3 cellular contexts compared by ENCODE assay signal in the genomic region with DNA sequence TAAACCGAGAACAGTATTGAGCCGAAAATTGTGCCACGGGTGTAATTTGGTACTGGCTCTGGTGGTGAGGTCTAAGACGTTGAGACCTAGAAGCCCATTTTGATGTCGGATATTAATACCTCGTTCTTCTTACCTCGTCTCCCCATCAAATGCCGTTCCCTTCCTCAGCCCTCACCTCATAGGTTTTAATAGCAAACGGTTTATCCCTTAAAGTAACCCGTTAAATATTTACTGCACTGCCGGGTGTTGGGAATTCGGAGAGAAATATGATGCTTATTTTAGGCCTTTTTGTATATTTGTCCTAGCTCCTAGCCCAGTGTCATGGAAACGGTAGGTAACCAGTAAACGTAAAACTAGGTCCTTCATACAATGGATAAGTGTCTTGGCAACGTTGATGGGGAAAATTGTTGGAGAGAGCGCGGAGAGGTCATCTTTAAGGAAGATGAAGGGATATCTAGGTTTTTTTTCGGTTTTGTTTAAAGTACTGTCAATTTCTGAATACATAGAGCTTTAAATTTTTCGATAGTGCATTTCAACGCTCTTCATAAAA.
TF ChIP-seq lines count a peak whose summit lies in the region.

No MANE protein-coding gene starts in this region.

TF ChIP-seq in IMR-90, 13 proteins besides CTCF, POLR2A, EP300 and RAD21:
- TF ChIP-seq RFX5 (IDR thresholded peaks at IDR 0.05; ENCODE audit: low read depth, low read length) (no peak), MAZ (IDR thresholded peaks at IDR 0.05; ENCODE audit: borderline replicate concordance, low read depth, low read length) (no peak), RCOR1 (IDR thresholded peaks at IDR 0.05; ENCODE audit: insufficient replicate concordance, low read length) (no peak), MXI1 (IDR thresholded peaks at IDR 0.05; ENCODE audit: borderline replicate concordance, low read depth, low read length) (no peak), FOS (IDR thresholded peaks at IDR 0.05; ENCODE audit: low read depth, low read length) (no peak), BHLHE40 (IDR thresholded peaks at IDR 0.05; ENCODE audit: low read depth, low read length) (no peak), USF2 (IDR thresholded peaks at IDR 0.05; ENCODE audit: low read depth, low read length) (no peak), ELK1 (IDR thresholded peaks at IDR 0.05; ENCODE audit: borderline replicate concordance, low read depth, low read length) (no peak), CHD1 (IDR thresholded peaks at IDR 0.05; ENCODE audit: low read depth, low read length) (no peak), SMC3 (IDR thresholded peaks at IDR 0.05; ENCODE audit: low read depth, low read length) (no peak), NFE2L2 (IDR thresholded peaks at IDR 0.05; ENCODE audit: low read depth, low read length) (no peak)

TF ChIP-seq in GM12878, 131 proteins besides CTCF, POLR2A, EP300 and RAD21:
- 0 out of 2 replicates have a peak, but pooled peaks have one; percentile 31 for TF ChIP-seq WRNIP1 (IDR thresholded peaks at IDR 0.05; ENCODE audit: borderline replicate concordance, low read depth, low read length)
- no peak for TF ChIP-seq YBX1 (IDR thresholded peaks at IDR 0.05)
- no peak for TF ChIP-seq TARDBP (IDR thresholded peaks at IDR 0.05; ENCODE audit: borderline replicate concordance)

TF ChIP-seq in HepG2, 621 proteins besides CTCF, POLR2A, EP300 and RAD21:
- TF ChIP-seq ETV5 (CRISPR knock-in tag; IDR thresholded peaks at IDR 0.05; ENCODE audit: borderline replicate concordance) = no peak
- TF ChIP-seq RFX1 (IDR thresholded peaks at IDR 0.05) = peak; percentile 29; the same call in 1 of the 2 replicates
- TF ChIP-seq, protein P1, sequence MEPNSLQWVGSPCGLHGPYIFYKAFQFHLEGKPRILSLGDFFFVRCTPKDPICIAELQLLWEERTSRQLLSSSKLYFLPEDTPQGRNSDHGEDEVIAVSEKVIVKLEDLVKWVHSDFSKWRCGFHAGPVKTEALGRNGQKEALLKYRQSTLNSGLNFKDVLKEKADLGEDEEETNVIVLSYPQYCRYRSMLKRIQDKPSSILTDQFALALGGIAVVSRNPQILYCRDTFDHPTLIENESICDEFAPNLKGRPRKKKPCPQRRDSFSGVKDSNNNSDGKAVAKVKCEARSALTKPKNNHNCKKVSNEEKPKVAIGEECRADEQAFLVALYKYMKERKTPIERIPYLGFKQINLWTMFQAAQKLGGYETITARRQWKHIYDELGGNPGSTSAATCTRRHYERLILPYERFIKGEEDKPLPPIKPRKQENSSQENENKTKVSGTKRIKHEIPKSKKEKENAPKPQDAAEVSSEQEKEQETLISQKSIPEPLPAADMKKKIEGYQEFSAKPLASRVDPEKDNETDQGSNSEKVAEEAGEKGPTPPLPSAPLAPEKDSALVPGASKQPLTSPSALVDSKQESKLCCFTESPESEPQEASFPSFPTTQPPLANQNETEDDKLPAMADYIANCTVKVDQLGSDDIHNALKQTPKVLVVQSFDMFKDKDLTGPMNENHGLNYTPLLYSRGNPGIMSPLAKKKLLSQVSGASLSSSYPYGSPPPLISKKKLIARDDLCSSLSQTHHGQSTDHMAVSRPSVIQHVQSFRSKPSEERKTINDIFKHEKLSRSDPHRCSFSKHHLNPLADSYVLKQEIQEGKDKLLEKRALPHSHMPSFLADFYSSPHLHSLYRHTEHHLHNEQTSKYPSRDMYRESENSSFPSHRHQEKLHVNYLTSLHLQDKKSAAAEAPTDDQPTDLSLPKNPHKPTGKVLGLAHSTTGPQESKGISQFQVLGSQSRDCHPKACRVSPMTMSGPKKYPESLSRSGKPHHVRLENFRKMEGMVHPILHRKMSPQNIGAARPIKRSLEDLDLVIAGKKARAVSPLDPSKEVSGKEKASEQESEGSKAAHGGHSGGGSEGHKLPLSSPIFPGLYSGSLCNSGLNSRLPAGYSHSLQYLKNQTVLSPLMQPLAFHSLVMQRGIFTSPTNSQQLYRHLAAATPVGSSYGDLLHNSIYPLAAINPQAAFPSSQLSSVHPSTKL (CRISPR knock-in tag; IDR thresholded peaks at IDR 0.05) = no peak
